In genomic region chr1:22450421-22451021, GRCh38 we compare ENCODE assay signal across 1 cellular context.
TF ChIP-seq lines count a peak whose summit lies in the region.

No MANE protein-coding gene starts in this region.

TF ChIP-seq in HepG2, 621 proteins besides CTCF, POLR2A, EP300 and RAD21 (continued from another document and continues in another):
- TF ChIP-seq ZNF142 (CRISPR knock-in tag; IDR thresholded peaks at IDR 0.05) (no peak), ZNF841 (CRISPR knock-in tag; IDR thresholded peaks at IDR 0.05; ENCODE audit: borderline replicate concordance) (no peak), FOXP1 (IDR thresholded peaks at IDR 0.05) (no peak), FOXP1 (CRISPR knock-in tag; IDR thresholded peaks at IDR 0.05) (no peak; the same call in 1 of the 2 replicates), ZNF292 (CRISPR knock-in tag; IDR thresholded peaks at IDR 0.05; ENCODE audit: borderline replicate concordance, low read depth) (peak; percentile 86; the same call in 1 of the 2 replicates), ZBTB2 (CRISPR knock-in tag; IDR thresholded peaks at IDR 0.05; ENCODE audit: low read depth) (no peak), RNF219 (CRISPR knock-in tag; IDR thresholded peaks at IDR 0.05) (no peak), POGK (CRISPR knock-in tag; conservative IDR thresholded peaks at IDR 0.05) (no peak), PLRG1 (conservative IDR thresholded peaks at IDR 0.05) (no peak), ZNF205 (CRISPR knock-in tag; IDR thresholded peaks at IDR 0.05) (no peak), POLR2AphosphoS2 (IDR thresholded peaks at IDR 0.05; ENCODE audit: low read depth, low read length) (no peak), RARG (CRISPR knock-in tag; IDR thresholded peaks at IDR 0.05; ENCODE audit: low read depth) (no peak), HNRNPLL (IDR thresholded peaks at IDR 0.05; ENCODE audit: low read depth, low read length, poor library complexity, severe bottlenecking) (no peak), ZNF773 (CRISPR knock-in tag; IDR thresholded peaks at IDR 0.05; ENCODE audit: borderline replicate concordance) (no peak), ZNF577 (CRISPR knock-in tag; IDR thresholded peaks at IDR 0.05; ENCODE audit: borderline replicate concordance, low read depth) (no peak; the same call in 1 of the 2 replicates), FOXO4 (CRISPR knock-in tag; conservative IDR thresholded peaks at IDR 0.05) (no peak), CBX2 (IDR thresholded peaks at IDR 0.05; ENCODE audit: low read depth, low read length) (no peak), CBX2 (CRISPR knock-in tag; IDR thresholded peaks at IDR 0.05; ENCODE audit: low read depth) (no peak), TGIF2 (CRISPR knock-in tag; IDR thresholded peaks at IDR 0.05) (peak; percentile 85), ATF3 (CRISPR knock-in tag; IDR thresholded peaks at IDR 0.05) (0 out of 2 replicates have a peak, but pooled peaks have one; percentile 22), PRDM4 (CRISPR knock-in tag; IDR thresholded peaks at IDR 0.05; ENCODE audit: borderline replicate concordance) (no peak), THAP9 (CRISPR knock-in tag; IDR thresholded peaks at IDR 0.05; ENCODE audit: borderline replicate concordance) (no peak), ZNF414 (CRISPR knock-in tag; IDR thresholded peaks at IDR 0.05) (no peak), HHEX (CRISPR knock-in tag; IDR thresholded peaks at IDR 0.05) (no peak), SNAI1 (CRISPR knock-in tag; IDR thresholded peaks at IDR 0.05; ENCODE audit: borderline replicate concordance) (no peak), EZH2 (conservative IDR thresholded peaks at IDR 0.05; ENCODE audit: low read depth, low read length) (no peak), TRIM24 (CRISPR knock-in tag; IDR thresholded peaks at IDR 0.05) (no peak), SNAPC4 (CRISPR knock-in tag; IDR thresholded peaks at IDR 0.05) (no peak), ZC3H13 (CRISPR knock-in tag; IDR thresholded peaks at IDR 0.05) (no peak)
